In genomic region chr3:135142530-135142929, GRCh38 we compare ENCODE assay signal across 1 cellular context.
TF ChIP-seq lines count a peak whose summit lies in the region.

No MANE protein-coding gene starts in this region.

TF ChIP-seq in liver, 16 proteins besides CTCF, POLR2A, EP300 and RAD21 (continued from another document):
- TF ChIP-seq ZBTB33 (IDR thresholded peaks at IDR 0.05) (peak; percentile 39), YY1 (IDR thresholded peaks at IDR 0.05) (peak; percentile 84), HNF4G (IDR thresholded peaks at IDR 0.05) (peak; percentile 61), GABPA (IDR thresholded peaks at IDR 0.05 in 1 of 2, conservative IDR thresholded peaks at IDR 0.05 in 1 of 2) (no peak), JUND (IDR thresholded peaks at IDR 0.05) (peak in 1 of 2 donors; percentile 61), SP1 (IDR thresholded peaks at IDR 0.05) (peak; percentile 50), MAX (IDR thresholded peaks at IDR 0.05) (peak; percentile 53), HNF4A (conservative IDR thresholded peaks at IDR 0.05) (peak; percentile 93 to 96), REST (IDR thresholded peaks at IDR 0.05) (peak; percentile 37), RXRA (IDR thresholded peaks at IDR 0.05) (peak; percentile 59 to 84), NR2F2 (IDR thresholded peaks at IDR 0.05) (no peak)
